In genomic region chr17:57294629-57295501, GRCh38 we compare ENCODE assay signal across 8 cellular contexts. TPM values are rescaled to one million over a fixed set of nuclear protein-coding genes. Genes with fewer than 3 reads are reported as not detected.
DNase-seq lines count a peak whose midpoint lies in the region; ATAC-seq and TF ChIP-seq lines count a peak whose summit lies in the region.

No MANE protein-coding gene starts in this region.

- peaks cover 14 to 42% of the 10 kb centered on the region in 2 donors for H3K4me1 Mint-ChIP-seq in effector memory CD8-positive, alpha-beta T cell (ENCODE audit: low read depth in 2 of 2)

- H3K9ac ChIP-seq in SK-N-SH: peak overlapping the region; percentile 47

- H3K36me3 Mint-ChIP-seq in effector memory CD8-positive, alpha-beta T cell (ENCODE audit: insufficient read depth): peaks cover 25% of the 10 kb centered on the region

- peak overlapping the region; percentile 71 for H3K4me2 ChIP-seq in SK-N-SH

- H3K9me3 ChIP-seq in SK-N-SH (peaks cover 8% of the 10 kb centered on the region; the same call in 1 of the 2 replicates), ovary (no peaks in the 10 kb centered on the region)

- ATAC-seq in activated CD4-positive, CD25-positive, alpha-beta regulatory T cell treated with anti-CD3 and anti-CD28 coated beads, Interleukin-2, amount 50 U/mL, for 24 hours: peak; percentile 84 to 87
- ATAC-seq in effector memory CD8-positive, alpha-beta T cell (replicated peaks): peak; percentile 27
- ATAC-seq in HG03442 (IDR thresholded peaks at IDR 0.05; ENCODE audit: unreplicated experiment): no peak

- no peaks in the 10 kb centered on the region for H3K27me3 Mint-ChIP-seq in effector memory CD8-positive, alpha-beta T cell

- H3F3A ChIP-seq in SK-N-SH (replicated peaks; ENCODE audit: insufficient read depth): peaks cover 23% of the 10 kb centered on the region

- no peak for DNase-seq in activated CD4-positive, CD25-positive, alpha-beta regulatory T cell treated with anti-CD3 and anti-CD28 coated beads, Interleukin-2, amount 50 U/mL, for 72 hours
- DNase-seq in SK-N-SH (peak; percentile 54), ovary (no peak), midbrain (lab: John Stamatoyannopoulos, UW) (no peak)
- no peak for DNase-seq in effector memory CD8-positive, alpha-beta T cell
- DNase-seq in stimulated activated CD4-positive, alpha-beta T cell treated with anti-CD3 and anti-CD28 coated beads, Interleukin-4, amount 100 ng/mL, for 1 hour: peak; percentile 24

- 0 out of 2 replicates have a peak overlapping the region, but pooled peaks have one; percentile 8 for H2AFZ ChIP-seq in SK-N-SH (ENCODE audit: low read depth)

- H3K27me3 ChIP-seq in SK-N-SH (ENCODE audit: insufficient read depth) (no peaks in the 10 kb centered on the region), ovary (no peaks in the 10 kb centered on the region)

- no peaks in the 10 kb centered on the region for H3K9me2 ChIP-seq in SK-N-SH

- no peaks in the 10 kb centered on the region for H4K20me1 ChIP-seq in SK-N-SH (ENCODE audit: insufficient read depth)

- H3K4me3 Mint-ChIP-seq in effector memory CD8-positive, alpha-beta T cell: no peak overlapping the region

- no peaks in the 10 kb centered on the region for H3K9me3 Mint-ChIP-seq in effector memory CD8-positive, alpha-beta T cell

- H3K4me1 ChIP-seq in SK-N-SH (ENCODE audit: control insufficient read depth in 1 of 2, insufficient read depth in 2 of 2, low read depth in 1 of 2, low read length in 1 of 2): peaks cover 24 to 48% of the 10 kb centered on the region in 2 experiments
- H3K4me1 ChIP-seq in ovary (ENCODE audit: insufficient read depth): peaks cover 12% of the 10 kb centered on the region

- peak overlapping the region in 1 of 2 experiments; percentile 35; a peak in 3 of 4 replicates for H3K4me3 ChIP-seq in SK-N-SH (ENCODE audit: low read depth in 2 of 2, low read length in 1 of 2)
- no peak overlapping the region for H3K4me3 ChIP-seq in ovary

- POLR2A ChIA-PET in SK-N-SH (lab: Yijun Ruan, JAX): interaction anchor here (0.9 kb wide), 1 partner anchor 69 kb away, joined by 3 read pairs; no protein-coding TSS in a partner anchor

- peak overlapping the region in 1 of 2 donors; percentile 44 for H3K27ac Mint-ChIP-seq in effector memory CD8-positive, alpha-beta T cell

- TF ChIP-seq EP300 in SK-N-SH (IDR thresholded peaks at IDR 0.05; ENCODE audit: borderline replicate concordance in 1 of 2, low read depth in 1 of 2, low read length in 1 of 2) (no peak), ovary (IDR thresholded peaks at IDR 0.05) (no peak)

- H3K36me3 ChIP-seq in SK-N-SH (replicated peaks in 1 of 2; ENCODE audit: control insufficient read depth in 1 of 2, insufficient read depth in 2 of 2, low read length in 1 of 2) (peaks cover 20 to 27% of the 10 kb centered on the region in 2 experiments), ovary (no peaks in the 10 kb centered on the region)

- intact Hi-C loops in ovary (cut with DNase I): no loop called here

- H3K27ac ChIP-seq in SK-N-SH (ENCODE audit: low read depth in 2 of 2, low read length in 1 of 2): peak overlapping the region; percentile 64 to 80
- H3K27ac ChIP-seq in ovary: no peak overlapping the region

- TF ChIP-seq RAD21 in SK-N-SH (IDR thresholded peaks at IDR 0.05; ENCODE audit: low read length): no peak

- TF ChIP-seq POLR2A in ovary (IDR thresholded peaks at IDR 0.05): no peak

- no peak for TF ChIP-seq CTCF in SK-N-SH (IDR thresholded peaks at IDR 0.05)
- TF ChIP-seq CTCF in ovary (IDR thresholded peaks at IDR 0.05): no peak

- CTCF ChIA-PET in SK-N-SH (lab: Yijun Ruan, JAX): interaction anchor here (0.7 to 1.3 kb wide), 3 partner anchors 14 to 34 kb away, joined by 3 read pairs; no protein-coding TSS in a partner anchor

- WGBS in SK-N-SH (ENCODE audit: low lambda C conversion rate): 79% methylated on average over 10 of the region's 10 CpGs
- 82 to 90% (median 88%) methylated on average over 10 of the region's 10 CpGs for WGBS in ovary, 3 donors

- peaks cover 11% of the 10 kb centered on the region; the same call in 1 of the 2 replicates for H3K79me2 ChIP-seq in SK-N-SH (ENCODE audit: insufficient read depth)

TF ChIP-seq in SK-N-SH, 30 proteins besides CTCF, POLR2A, EP300 and RAD21:
- TF ChIP-seq TEAD4 (IDR thresholded peaks at IDR 0.05; ENCODE audit: borderline replicate concordance, insufficient read depth) (no peak), ZBTB33 (IDR thresholded peaks at IDR 0.05; ENCODE audit: borderline replicate concordance, low read depth) (no peak), PBX3 (IDR thresholded peaks at IDR 0.05) (peak; percentile 67), NRF1 (IDR thresholded peaks at IDR 0.05; ENCODE audit: low read depth, low read length) (no peak), RXRA (IDR thresholded peaks at IDR 0.05; ENCODE audit: borderline replicate concordance, low read depth) (no peak), FOXM1 (IDR thresholded peaks at IDR 0.05; ENCODE audit: low read depth) (no peak), CHD2 (IDR thresholded peaks at IDR 0.05; ENCODE audit: low read length, partially characterized antibody) (no peak), FOSL2 (IDR thresholded peaks at IDR 0.05; ENCODE audit: borderline replicate concordance, low read depth) (0 out of 2 replicates have a peak, but pooled peaks have one; percentile 57), SMC3 (IDR thresholded peaks at IDR 0.05; ENCODE audit: low read depth, low read length) (no peak), MAX (IDR thresholded peaks at IDR 0.05; ENCODE audit: low read depth) (no peak), TAF1 (IDR thresholded peaks at IDR 0.05; ENCODE audit: borderline replicate concordance, low read depth, low read length) (no peak), RFX5 (IDR thresholded peaks at IDR 0.05; ENCODE audit: low read length) (no peak), MXI1 (IDR thresholded peaks at IDR 0.05; ENCODE audit: low read depth, low read length) (no peak), IRF3 (IDR thresholded peaks at IDR 0.05; ENCODE audit: low read depth, low read length) (no peak), SIN3A (IDR thresholded peaks at IDR 0.05; ENCODE audit: borderline replicate concordance, low read depth, low read length) (no peak), USF1 (IDR thresholded peaks at IDR 0.05; ENCODE audit: borderline replicate concordance, low read depth) (no peak)

RNA-seq across cellular contexts. Expression of gene MSI2, which starts 38.5 kb away (rescaled TPM):
- polyA plus RNA-seq in SK-N-SH (2012; rRNA removed) (24.1 and 25.5 TPM in 2 replicates), ovary (100 to 1,000 TPM in 1 of 2 donors, 10 to 100 TPM in 1; 43.1 to 105 TPM)
- polyA plus RNA-seq in SK-N-SH (2012; cell fraction: cytosol; rRNA removed): 23.2 and 23.5 TPM in 2 replicates
- polyA plus RNA-seq in SK-N-SH (2012; cell fraction: nucleus; rRNA removed): 25.7 and 34.7 TPM in 2 replicates
- 100 to 1,000 TPM; 110 to 199 (median 149) TPM for total RNA-seq in ovary

Comparison
In these comparisons a context has a peak if more than half of its experiments do, and no peak if none do; other contexts are left out.
1. DNase-seq: peak in SK-N-SH (single experiment) and stimulated activated CD4-positive, alpha-beta T cell treated with anti-CD3 and anti-CD28 coated beads, Interleukin-4, amount 100 ng/mL, for 1 hour (single experiment); none in activated CD4-positive, CD25-positive, alpha-beta regulatory T cell treated with anti-CD3 and anti-CD28 coated beads, Interleukin-2, amount 50 U/mL, for 72 hours (single experiment), effector memory CD8-positive, alpha-beta T cell (0 of 3), ovary (0 of 5) and midbrain (single experiment).
2. H3K27ac ChIP-seq: peak in SK-N-SH (2 of 2); none in ovary (0 of 2).